Comparison of ENCODE assay signal across 8 cellular contexts in genomic region chr1:27357281-27358037, GRCh38. TPM values are rescaled to one million over a fixed set of nuclear protein-coding genes. Genes with fewer than 3 reads are reported as not detected.
DNase-seq lines count a peak whose midpoint lies in the region; ATAC-seq, FAIRE-seq and TF ChIP-seq lines count a peak whose summit lies in the region.

No MANE protein-coding gene starts in this region.

- peaks cover 10 to 18% (median 13%) of the 10 kb centered on the region in 3 donors for H3K27me3 Mint-ChIP-seq in immature natural killer cell (ENCODE audit: low read depth in 3 of 3)

- H3K4me1 Mint-ChIP-seq in immature natural killer cell: peaks cover 37 to 50% of the 10 kb centered on the region in 2 donors

- H3K9me2 ChIP-seq in Loucy (replicated peaks; ENCODE audit: low read depth, low read length): no peaks in the 10 kb centered on the region

- peak overlapping the region; percentile 67 for H3K4me2 ChIP-seq in Loucy (ENCODE audit: low read depth, low read length, poor library complexity, severe bottlenecking)
- peak overlapping the region; percentile 68 for H3K4me2 ChIP-seq in GM12878 (ENCODE audit: control insufficient read depth, insufficient read depth)

- no peaks in the 10 kb centered on the region for H3F3A ChIP-seq in Loucy (ENCODE audit: low read depth)

- H3K27ac ChIP-seq in GM12878 (ENCODE audit: control insufficient read depth, insufficient read depth): no peak overlapping the region

- FAIRE-seq in GM12878 (lab: Jason Lieb, UNC): peak; percentile 69

- CTCF ChIA-PET in GM12878 (lab: Yijun Ruan, JAX): interaction anchor here (0.8 to 8.7 kb wide), 27 partner anchors 10 to 305 kb away, joined by 3 to 126 read pairs (median 5); partner anchors contain the start of genes AHDC1, GPR3, MAP3K6 and SYTL1

- H3K36me3 ChIP-seq in Loucy (ENCODE audit: insufficient read depth, low read length) (no peaks in the 10 kb centered on the region), GM12878 (ENCODE audit: control insufficient read depth in 2 of 2, insufficient read depth in 2 of 2, low read length in 1 of 2) (no peaks in the 10 kb centered on the region)

- 12% methylated on average over 36 of the region's 40 CpGs for WGBS in GM12878 (ENCODE audit: insufficient coverage, insufficient replicate concordance, low lambda C conversion rate, missing lambda C conversion rate)

- POLR2A ChIA-PET in GM12878 (lab: Charles Lee): no interaction called here

- peak overlapping the region; percentile 77 to 84 (median 80) for H3K4me3 Mint-ChIP-seq in immature natural killer cell

- intact Hi-C loops in GM12878 (cut with micrococcal nuclease; ENCODE audit: unreplicated experiment): loop anchor here (1.0 kb wide), 1 partner anchor 31 kb away; no protein-coding TSS in a partner anchor

- H3K9me3 ChIP-seq in Loucy (ENCODE audit: insufficient read depth, low read depth, low read length) (no peaks in the 10 kb centered on the region), GM12878 (replicated peaks; ENCODE audit: control insufficient read depth, insufficient read depth, low read length) (no peaks in the 10 kb centered on the region)

- H2AFZ ChIP-seq in Loucy (ENCODE audit: low read length) (peak overlapping the region; percentile 77; the same call in 1 of the 2 replicates), GM12878 (ENCODE audit: control insufficient read depth, low read depth, low read length) (peak overlapping the region; percentile 93)

- in situ Hi-C loops in GM12878 (cut with MboI): no loop called here

- SMC1A ChIA-PET in GM12878 (lab: Charles Lee; ENCODE audit: uncharacterized antibody, unreplicated experiment): interaction anchor here (0.8 to 2.0 kb wide), 8 partner anchors 8 to 253 kb away, joined by 3 to 16 read pairs (median 4); partner anchors contain the start of gene MAP3K6

- no peaks in the 10 kb centered on the region for H3K9me3 Mint-ChIP-seq in immature natural killer cell

- H3K27me3 ChIP-seq in Loucy (ENCODE audit: insufficient read depth, low read length, poor library complexity, severe bottlenecking): no peaks in the 10 kb centered on the region
- H3K27me3 ChIP-seq in GM12878 (replicated peaks in 1 of 2; ENCODE audit: control insufficient read depth in 2 of 2, insufficient read depth in 2 of 2, low read length in 1 of 2): no peaks in the 10 kb centered on the region; a peak in 1 of 4 replicates

- H3K4me1 ChIP-seq in Loucy (ENCODE audit: insufficient read depth, low read length, poor library complexity, severe bottlenecking) (no peaks in the 10 kb centered on the region), GM12878 (ENCODE audit: control insufficient read depth, insufficient read depth, low read length) (peaks cover 13% of the 10 kb centered on the region)

- TF ChIP-seq CTCF in Loucy (conservative IDR thresholded peaks at IDR 0.05; ENCODE audit: low read length) (peak; percentile 89), GM12878 (IDR thresholded peaks at IDR 0.05 in 2 of 3, conservative IDR thresholded peaks at IDR 0.05 in 1 of 3; ENCODE audit: control insufficient read depth in 2 of 3, extremely low read depth in 1 of 3, insufficient read depth in 1 of 3, low read depth in 3 of 3, low read length in 3 of 3) (peak; percentile 90 to 96 (median 93); a peak in 5 of 6 replicates)

- H3K9ac ChIP-seq in Loucy (ENCODE audit: low read depth, low read length, poor library complexity, severe bottlenecking) (peak overlapping the region; percentile 64), GM12878 (ENCODE audit: control insufficient read depth, insufficient read depth, low read length) (peak overlapping the region; percentile 32; the same call in 1 of the 2 replicates)

- DNase-seq in NCI-H1436 (lab: John Stamatoyannopoulos, UW) (peak; percentile 43), NCI-H1436 treated with DMSO at 0.1 percent for 48 hours (lab: John Stamatoyannopoulos, UW) (no peak), UCSD-AML1 (lab: John Stamatoyannopoulos, UW; ENCODE audit: unreplicated experiment) (peak; percentile 54), GM12878 (ENCODE audit: low read depth, low spot score) (no peak), immature natural killer cell (peak; percentile 80 to 84 (median 84))
- peak; percentile 70 to 84 (median 75) for DNase-seq in stimulated activated CD4-positive, alpha-beta T cell treated with anti-CD3 and anti-CD28 coated beads, Interleukin-12 subunit alpha, Interleukin-12 subunit beta, amount 100 ng/mL, for 48 hours (ENCODE audit: low read depth in 2 of 3, low spot score in 1 of 3)

- no peak for TF ChIP-seq EP300 in GM12878 (IDR thresholded peaks at IDR 0.05; ENCODE audit: borderline replicate concordance in 1 of 2, control insufficient read depth in 1 of 2, low read depth in 2 of 2, low read length in 2 of 2)

- H3K79me2 ChIP-seq in Loucy (ENCODE audit: insufficient read depth, low read length) (no peaks in the 10 kb centered on the region), GM12878 (ENCODE audit: control insufficient read depth, insufficient read depth, low read length) (no peaks in the 10 kb centered on the region)

- ATAC-seq in GM12878: peak; percentile 88
- no peak for ATAC-seq in GM18858 (IDR thresholded peaks at IDR 0.05; ENCODE audit: unreplicated experiment)

- RAD21 ChIA-PET in GM12878 (lab: Charles Lee; ENCODE audit: unreplicated experiment): interaction anchor here (0.7 to 3.1 kb wide), 7 partner anchors 9 to 61 kb away, joined by 3 to 16 read pairs (median 5); partner anchors contain the start of genes GPR3 and MAP3K6

- peaks cover 0 to 4% (median 0%) of the 10 kb centered on the region in 3 donors for H3K36me3 Mint-ChIP-seq in immature natural killer cell

- TF ChIP-seq RAD21 in GM12878 (IDR thresholded peaks at IDR 0.05; ENCODE audit: insufficient read depth, low read depth, low read length): peak; percentile 49

- no TSS peak for BruUV-seq in GM12878 (replicated peaks; lab: Mats Ljungman, UMichigan)

- TF ChIP-seq POLR2A in GM12878 (IDR thresholded peaks at IDR 0.05; ENCODE audit: low read depth, low read length): no peak

- H4K20me1 ChIP-seq in Loucy (ENCODE audit: insufficient read depth, low read length, poor library complexity, severe bottlenecking) (no peaks in the 10 kb centered on the region), GM12878 (ENCODE audit: control insufficient read depth, insufficient read depth) (no peaks in the 10 kb centered on the region)

- peak overlapping the region; percentile 73 to 91 (median 86) for H3K27ac Mint-ChIP-seq in immature natural killer cell

- H3K4me3 ChIP-seq in Loucy (ENCODE audit: low read length, poor library complexity, severe bottlenecking): peak overlapping the region; percentile 65
- H3K4me3 ChIP-seq in GM12878: peak overlapping the region; percentile 54; the same call in 1 of the 2 replicates

RNA-seq across cellular contexts. Expression of gene MAP3K6, which starts 9.3 kb away (rescaled TPM):
- total RNA-seq in GM12878 (2013; cell fraction: nucleolus; rRNA removed): 3.9 and 6.4 TPM in 2 replicates
- total RNA-seq in GM12878 (2014; rRNA removed) (1.5 and 3.4 TPM in 2 replicates), GM12878 (2014; rRNA removed; fragmentation: Illumina TruSeq; extraction: Trizol) (0.31 and 0.83 TPM in 2 replicates), GM12878 (2021) (1.6 and 2.5 TPM in 2 replicates)
- 0.71 TPM for polyA plus RNA-seq in GM12878 (2011; ENCODE audit: low read depth)
- polyA plus RNA-seq in GM12878 (2011; rRNA removed) (0.69 and 1.2 TPM in 2 replicates), GM12878 (2014; fragmentation: Illumina TruSeq; extraction: Trizol) (0.03 and 0.37 TPM in 2 replicates), GM12878 (2014; fragmentation: Nextera tagmentation; extraction: Ambion mirVana) (under 1 TPM in 1 of 2 experiments, not detected in 1; 0.15 TPM), GM12878 (2014; rRNA removed) (0.60 and 1.6 TPM in 2 replicates), GM12878 (2016; fragmentation: Nextera tagmentation; extraction: Ambion mirVana) (1 to 10 TPM; 1.3 to 1.5 TPM), immature natural killer cell (1 to 10 TPM; 2.0 to 5.1 (median 3.6) TPM)
- polyA plus RNA-seq in GM12878 (2011; cell fraction: cytosol; rRNA removed): 1.5 and 2.2 TPM in 2 replicates
- 9.2 and 13.9 TPM in 2 replicates for polyA plus RNA-seq in GM12878 (2011; cell fraction: nucleus; rRNA removed)
- polyA plus RNA-seq in GM12878 (2012): 2.2 and 2.3 TPM in 2 replicates
- 0.59 and 0.67 TPM in 2 replicates for polyA minus RNA-seq in GM12878 (2011; rRNA and poly(A)+ RNA removed)
- 0.40 and 2.0 TPM in 2 replicates for polyA minus RNA-seq in GM12878 (2011; cell fraction: cytosol; rRNA and poly(A)+ RNA removed)
- 2.2 and 2.9 TPM in 2 replicates for polyA minus RNA-seq in GM12878 (2011; cell fraction: nucleus; rRNA and poly(A)+ RNA removed)

RNA-seq across cellular contexts. Expression of gene SYTL1, which starts 15.6 kb away (rescaled TPM):
- total RNA-seq in GM12878 (2013; cell fraction: nucleolus; rRNA removed): 12.0 and 13.7 TPM in 2 replicates
- 37.2 and 42.5 TPM in 2 replicates for total RNA-seq in GM12878 (2014; rRNA removed)
- total RNA-seq in GM12878 (2014; rRNA removed; fragmentation: Illumina TruSeq; extraction: Trizol): 6.2 and 8.1 TPM in 2 replicates
- 37.5 and 38.6 TPM in 2 replicates for total RNA-seq in GM12878 (2021)
- 13.8 TPM for polyA plus RNA-seq in GM12878 (2011; ENCODE audit: low read depth)
- 1.5 and 2.7 TPM in 2 replicates for polyA plus RNA-seq in GM12878 (2011; rRNA removed)
- 4.7 and 7.5 TPM in 2 replicates for polyA plus RNA-seq in GM12878 (2011; cell fraction: cytosol; rRNA removed)
- 55.7 and 74.6 TPM in 2 replicates for polyA plus RNA-seq in GM12878 (2011; cell fraction: nucleus; rRNA removed)
- polyA plus RNA-seq in GM12878 (2012): 31.4 and 46.3 TPM in 2 replicates
- polyA plus RNA-seq in GM12878 (2014; fragmentation: Illumina TruSeq; extraction: Trizol): 1.2 and 3.7 TPM in 2 replicates
- 1 to 10 TPM in 1 of 2 experiments, under 1 TPM in 1; 0.72 to 3.5 TPM for polyA plus RNA-seq in GM12878 (2014; fragmentation: Nextera tagmentation; extraction: Ambion mirVana)
- polyA plus RNA-seq in GM12878 (2014; rRNA removed): 45.6 and 59.4 TPM in 2 replicates
- polyA plus RNA-seq in GM12878 (2016; fragmentation: Nextera tagmentation; extraction: Ambion mirVana): 10 to 100 TPM; 21.5 to 33.9 TPM
- polyA minus RNA-seq in GM12878 (2011; rRNA and poly(A)+ RNA removed): 3.4 and 3.9 TPM in 2 replicates
- polyA minus RNA-seq in GM12878 (2011; cell fraction: cytosol; rRNA and poly(A)+ RNA removed): 1.1 and 1.7 TPM in 2 replicates
- polyA minus RNA-seq in GM12878 (2011; cell fraction: nucleus; rRNA and poly(A)+ RNA removed): 5.9 and 6.8 TPM in 2 replicates
- polyA plus RNA-seq in immature natural killer cell: 100 to 1,000 TPM; 157 to 211 (median 158) TPM

RNA-seq across cellular contexts. Expression of gene FCN3, which starts 17.2 kb away (rescaled TPM):
- total RNA-seq in GM12878 (2013; cell fraction: nucleolus; rRNA removed): not detected in 2 replicates
- total RNA-seq in GM12878 (2014; rRNA removed) (not detected in 2 replicates), GM12878 (2014; rRNA removed; fragmentation: Illumina TruSeq; extraction: Trizol) (not detected in 2 replicates), GM12878 (2021) (0.28 and 0.32 TPM in 2 replicates)
- not detected for polyA plus RNA-seq in GM12878 (2011; ENCODE audit: low read depth)
- polyA plus RNA-seq in GM12878 (2011; rRNA removed) (not detected in 2 replicates), GM12878 (2014; fragmentation: Illumina TruSeq; extraction: Trizol) (not detected in 2 replicates), GM12878 (2014; fragmentation: Nextera tagmentation; extraction: Ambion mirVana) (not detected), GM12878 (2014; rRNA removed) (not detected in 2 replicates), GM12878 (2016; fragmentation: Nextera tagmentation; extraction: Ambion mirVana) (not detected), immature natural killer cell (not detected)
- polyA plus RNA-seq in GM12878 (2011; cell fraction: cytosol; rRNA removed): not detected in 2 replicates
- 0.12 TPM in 1 of 2 replicates, not detected in the other for polyA plus RNA-seq in GM12878 (2011; cell fraction: nucleus; rRNA removed)
- polyA plus RNA-seq in GM12878 (2012): not detected in 2 replicates
- not detected in 2 replicates for polyA minus RNA-seq in GM12878 (2011; rRNA and poly(A)+ RNA removed)
- not detected in 2 replicates for polyA minus RNA-seq in GM12878 (2011; cell fraction: cytosol; rRNA and poly(A)+ RNA removed)
- polyA minus RNA-seq in GM12878 (2011; cell fraction: nucleus; rRNA and poly(A)+ RNA removed): not detected in 2 replicates

RNA-seq across cellular contexts. Expression of gene CD164L2, which starts 25.7 kb away (rescaled TPM):
- total RNA-seq in GM12878 (2013; cell fraction: nucleolus; rRNA removed): not detected in 2 replicates
- total RNA-seq in GM12878 (2014; rRNA removed) (not detected in 2 replicates), GM12878 (2014; rRNA removed; fragmentation: Illumina TruSeq; extraction: Trizol) (not detected in 2 replicates), GM12878 (2021) (not detected in 2 replicates)
- polyA plus RNA-seq in GM12878 (2011; ENCODE audit: low read depth): not detected
- polyA plus RNA-seq in GM12878 (2011; rRNA removed) (not detected in 2 replicates), GM12878 (2014; fragmentation: Illumina TruSeq; extraction: Trizol) (not detected in 2 replicates), GM12878 (2014; fragmentation: Nextera tagmentation; extraction: Ambion mirVana) (not detected), GM12878 (2014; rRNA removed) (not detected in 2 replicates), GM12878 (2016; fragmentation: Nextera tagmentation; extraction: Ambion mirVana) (not detected), immature natural killer cell (not detected)
- not detected in 2 replicates for polyA plus RNA-seq in GM12878 (2011; cell fraction: cytosol; rRNA removed)
- not detected in 2 replicates for polyA plus RNA-seq in GM12878 (2011; cell fraction: nucleus; rRNA removed)
- 0.07 TPM in 1 of 2 replicates, not detected in the other for polyA plus RNA-seq in GM12878 (2012)
- polyA minus RNA-seq in GM12878 (2011; rRNA and poly(A)+ RNA removed): not detected in 2 replicates
- polyA minus RNA-seq in GM12878 (2011; cell fraction: cytosol; rRNA and poly(A)+ RNA removed): not detected in 2 replicates
- polyA minus RNA-seq in GM12878 (2011; cell fraction: nucleus; rRNA and poly(A)+ RNA removed): not detected in 2 replicates

RNA-seq across cellular contexts. Expression of gene GPR3, which starts 35.0 kb away (rescaled TPM):
- total RNA-seq in GM12878 (2013; cell fraction: nucleolus; rRNA removed): 0.37 and 0.69 TPM in 2 replicates
- total RNA-seq in GM12878 (2014; rRNA removed): 0.16 and 0.45 TPM in 2 replicates
- 0.14 TPM in 1 of 2 replicates, not detected in the other for total RNA-seq in GM12878 (2014; rRNA removed; fragmentation: Illumina TruSeq; extraction: Trizol)
- total RNA-seq in GM12878 (2021): 0.33 and 0.56 TPM in 2 replicates
- polyA plus RNA-seq in GM12878 (2011; ENCODE audit: low read depth): not detected
- polyA plus RNA-seq in GM12878 (2011; rRNA removed): 0.48 and 1.4 TPM in 2 replicates
- 2.5 TPM in 2 replicates for polyA plus RNA-seq in GM12878 (2011; cell fraction: cytosol; rRNA removed)
- 3.4 and 4.4 TPM in 2 replicates for polyA plus RNA-seq in GM12878 (2011; cell fraction: nucleus; rRNA removed)
- polyA plus RNA-seq in GM12878 (2012): 0.27 and 0.37 TPM in 2 replicates
- polyA plus RNA-seq in GM12878 (2014; fragmentation: Illumina TruSeq; extraction: Trizol): 0.40 and 0.57 TPM in 2 replicates
- polyA plus RNA-seq in GM12878 (2014; fragmentation: Nextera tagmentation; extraction: Ambion mirVana): not detected
- polyA plus RNA-seq in GM12878 (2014; rRNA removed): 0.44 and 0.63 TPM in 2 replicates
- polyA plus RNA-seq in GM12878 (2016; fragmentation: Nextera tagmentation; extraction: Ambion mirVana): under 1 TPM; 0.72 to 0.96 TPM
- polyA minus RNA-seq in GM12878 (2011; rRNA and poly(A)+ RNA removed): 1.8 and 1.9 TPM in 2 replicates
- polyA minus RNA-seq in GM12878 (2011; cell fraction: cytosol; rRNA and poly(A)+ RNA removed): 0.73 and 1.6 TPM in 2 replicates
- polyA minus RNA-seq in GM12878 (2011; cell fraction: nucleus; rRNA and poly(A)+ RNA removed): 1.5 and 2.7 TPM in 2 replicates
- not detected for polyA plus RNA-seq in immature natural killer cell

Comparison
In these comparisons a context has a peak if more than half of its experiments do, and no peak if none do; other contexts are left out.
1. DNase-seq: peak in NCI-H1436 (single experiment), UCSD-AML1 (single experiment), immature natural killer cell (3 of 3) and stimulated activated CD4-positive, alpha-beta T cell treated with anti-CD3 and anti-CD28 coated beads, Interleukin-12 subunit alpha, Interleukin-12 subunit beta, amount 100 ng/mL, for 48 hours (3 of 3); none in NCI-H1436 treated with DMSO at 0.1 percent for 48 hours (single experiment) and GM12878 (single experiment).